In the genomic region with DNA sequence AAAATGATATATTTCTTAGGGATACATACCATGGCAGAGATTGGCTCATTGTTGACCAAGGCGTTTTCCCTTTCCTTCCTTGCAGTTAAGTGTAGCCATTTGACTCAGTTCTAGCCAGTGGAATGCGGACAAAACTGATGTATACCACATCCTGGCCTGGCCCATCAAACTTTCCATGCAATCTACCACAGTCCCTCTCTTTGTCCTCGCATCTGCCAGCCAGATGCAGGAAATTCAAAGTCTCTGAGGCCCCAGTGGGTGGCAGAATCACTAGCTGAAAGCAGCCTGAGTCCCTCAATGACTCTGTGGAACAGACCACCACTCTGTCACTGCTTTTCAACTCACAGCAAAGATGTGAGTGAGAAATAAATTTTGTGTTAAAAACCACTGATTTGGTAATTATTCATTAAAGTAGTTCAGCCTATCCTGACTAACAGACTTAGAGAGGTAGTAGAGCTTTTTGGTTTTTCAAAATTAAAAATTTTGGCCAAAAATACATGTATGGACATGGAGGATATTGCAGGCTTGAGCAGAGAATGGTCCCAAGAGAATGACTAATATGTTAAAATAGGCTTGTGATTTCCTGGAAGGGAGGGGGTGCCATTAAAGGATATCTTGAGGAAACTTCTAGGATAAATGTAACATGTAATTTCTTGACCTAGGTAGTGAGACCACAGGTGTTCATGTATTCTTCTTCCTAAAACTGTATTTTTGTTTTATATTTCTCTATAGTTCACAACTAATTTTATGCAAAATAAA, we compare ENCODE assay signal across 8 cellular contexts. TPM values are rescaled to one million over a fixed set of nuclear protein-coding genes. Genes with fewer than 3 reads are reported as not detected.
A peak's percentile ranks its signal among the peaks of the same experiment; 100 is the strongest.
DNase-seq lines count a peak whose midpoint lies in the region; ATAC-seq and TF ChIP-seq lines count a peak whose summit lies in the region.

No MANE protein-coding gene starts in this region.

- no peaks in the 10 kb centered on the region for H3K9me3 ChIP-seq in KOPT-K1 (ENCODE audit: insufficient read depth, low read length, poor library complexity, severe bottlenecking)

- H3K4me3 Mint-ChIP-seq in endothelial cell (ENCODE audit: unreplicated experiment), result no peak overlapping the region

- TF ChIP-seq CTCF in endothelial cell (IDR thresholded peaks at IDR 0.05; ENCODE audit: unreplicated experiment), result no peak

- no peaks in the 10 kb centered on the region for H3K36me3 Mint-ChIP-seq in endothelial cell (ENCODE audit: low read depth, unreplicated experiment)

- no peaks in the 10 kb centered on the region for H3K9me3 Mint-ChIP-seq in endothelial cell (ENCODE audit: unreplicated experiment)

- H3K27ac Mint-ChIP-seq in endothelial cell (ENCODE audit: unreplicated experiment), result peak overlapping the region; percentile 75

- DNase-seq in stimulated activated CD4-positive, alpha-beta T cell treated with anti-CD3 and anti-CD28 coated beads, Interleukin-12 subunit alpha, Interleukin-12 subunit beta, amount 100 ng/mL, for 48 hours (ENCODE audit: low read depth in 2 of 3, low spot score in 1 of 3), result peak; percentile 31 to 43 (median 37)
- DNase-seq in stimulated activated CD4-positive, alpha-beta T cell treated with anti-CD3 and anti-CD28 coated beads, Interleukin-12 subunit alpha, Interleukin-12 subunit beta, amount 100 ng/mL, for 4 hours, result no peak
- DNase-seq in endothelial cell (ENCODE audit: low spot score) (peak; percentile 12), stromal cell of bone marrow (ENCODE audit: low read depth) (peak; percentile 71), C1 segment of cervical spinal cord (lab: John Stamatoyannopoulos, UW) (no peak), superior temporal gyrus (ENCODE audit: extremely low spot score) (no peak)

- no peak for TF ChIP-seq POLR2A in GM18505 (IDR thresholded peaks at IDR 0.05; ENCODE audit: borderline replicate concordance, extremely low read depth, insufficient read depth, insufficient read length)

- H3K27me3 Mint-ChIP-seq in endothelial cell (ENCODE audit: unreplicated experiment), result no peaks in the 10 kb centered on the region

- peaks cover 26% of the 10 kb centered on the region for H3K4me1 Mint-ChIP-seq in endothelial cell (ENCODE audit: unreplicated experiment)

- H3K27ac ChIP-seq in KOPT-K1 (ENCODE audit: low read depth, low read length, poor library complexity, severe bottlenecking), result peak overlapping the region; percentile 25

- ATAC-seq in GM18505 (IDR thresholded peaks at IDR 0.05; ENCODE audit: unreplicated experiment), result no peak

- H3K36me3 ChIP-seq in KOPT-K1 (ENCODE audit: insufficient read depth, low read length), result peaks cover 12% of the 10 kb centered on the region

RNA-seq across cellular contexts. Expression of gene LRRFIP2, which starts 10.9 kb away (rescaled TPM):
- total RNA-seq in endothelial cell (ENCODE audit: unreplicated experiment), result 40.0 TPM

Comparison
In these comparisons a context has a peak if more than half of its experiments do, and no peak if none do; other contexts are left out.
1. DNase-seq: peak in stimulated activated CD4-positive, alpha-beta T cell treated with anti-CD3 and anti-CD28 coated beads, Interleukin-12 subunit alpha, Interleukin-12 subunit beta, amount 100 ng/mL, for 48 hours (3 of 3), endothelial cell (single experiment) and stromal cell of bone marrow (single experiment); none in stimulated activated CD4-positive, alpha-beta T cell treated with anti-CD3 and anti-CD28 coated beads, Interleukin-12 subunit alpha, Interleukin-12 subunit beta, amount 100 ng/mL, for 4 hours (single experiment), C1 segment of cervical spinal cord (0 of 14) and superior temporal gyrus (single experiment).